Comparison of ENCODE assay signal across 21 cellular contexts in genomic region chr6:153038378-153038777, GRCh38. TPM values are rescaled to one million over a fixed set of nuclear protein-coding genes. Genes with fewer than 3 reads are reported as not detected.
A peak's percentile ranks its signal among the peaks of the same experiment; 100 is the strongest.
DNase-seq lines count a peak whose midpoint lies in the region; ATAC-seq, FAIRE-seq and TF ChIP-seq lines count a peak whose summit lies in the region.
"Had no signal": no experiment of that assay in that cellular context is flagged by ENCODE, and none has a peak within 500 bp of the region (broad histone marks: within the 10 kb centered on the region; RNA-seq: fewer than 3 reads in every experiment).

No MANE protein-coding gene starts in this region.

- POLR2A ChIA-PET in MCF 10A (lab: Yijun Ruan, JAX) (interaction anchor here (1.0 kb wide), 1 partner anchor 35 kb away, joined by 3 read pairs; no protein-coding TSS in a partner anchor), HEK293T (lab: Yijun Ruan, JAX) (no interaction called here)

- TF ChIP-seq CTCF in mammary epithelial cell (conservative IDR thresholded peaks at IDR 0.05 in 1 of 2, IDR thresholded peaks at IDR 0.05 in 1 of 2; ENCODE audit: extremely low read depth in 1 of 2, insufficient read depth in 1 of 2, low read depth in 1 of 2, low read length in 2 of 2), result no peak
- TF ChIP-seq CTCF in MCF 10A (IDR thresholded peaks at IDR 0.05; ENCODE audit: unreplicated experiment), result no peak
- no peak for TF ChIP-seq CTCF in astrocyte of the spinal cord (IDR thresholded peaks at IDR 0.05; ENCODE audit: low read depth, low read length)

- peaks cover 7% of the 10 kb centered on the region for H3K36me3 Mint-ChIP-seq in MCF 10A (ENCODE audit: insufficient read depth, unreplicated experiment)
- H3K36me3 Mint-ChIP-seq: activated naive CD8-positive, alpha-beta T cell treated with anti-CD3 and anti-CD28 coated beads for 36 hours; natural killer cell treated with Interleukin-12 subunit alpha and Interleukin-12 subunit beta and Interleukin-15 and Interleukin-18, amount 100 ng/mL, for 72 hours had no signal

- no TSS peak for BruUV-seq in mammary epithelial cell (replicated peaks; lab: Mats Ljungman, UMichigan)
- no TSS peak for BruUV-seq in MCF 10A (replicated peaks; lab: Mats Ljungman, UMichigan)

- H3K4me3 ChIP-seq in mammary epithelial cell (replicated peaks in 1 of 3; ENCODE audit: insufficient read depth in 1 of 3, low read depth in 2 of 3, low read length in 3 of 3) (no peak overlapping the region), astrocyte of the spinal cord (ENCODE audit: low read depth, low read length) (no peak overlapping the region), aorta (ENCODE audit: low read length in 2 of 2) (peak overlapping the region in 1 of 2 donors; percentile 5)
- H3K4me3 ChIP-seq: lower lobe of right lung, suprapubic skin had no signal

- H3K9ac ChIP-seq in mammary epithelial cell (ENCODE audit: insufficient read depth, low read length), result no peak overlapping the region

- intact Hi-C loops in mammary epithelial cell (cut with micrococcal nuclease), result no loop called here
- intact Hi-C loops in MCF 10A (cut with micrococcal nuclease), result no loop called here
- intact Hi-C loops in aorta (cut with DNase I), result loop anchor here (2.0 to 10.0 kb wide), 4 partner anchors 70 to 916 kb away; no protein-coding TSS in a partner anchor

- no peaks in the 10 kb centered on the region for H3K9me3 Mint-ChIP-seq in MCF 10A (ENCODE audit: unreplicated experiment)
- H3K9me3 Mint-ChIP-seq: activated naive CD8-positive, alpha-beta T cell treated with anti-CD3 and anti-CD28 coated beads for 36 hours; natural killer cell treated with Interleukin-12 subunit alpha and Interleukin-12 subunit beta and Interleukin-15 and Interleukin-18, amount 100 ng/mL, for 72 hours had no signal

- TF ChIP-seq POLR2A in GM12892 (IDR thresholded peaks at IDR 0.05; ENCODE audit: low read depth, low read length), result no peak

- H3K27ac ChIP-seq in mammary epithelial cell (ENCODE audit: insufficient read depth, low read depth, low read length) (no peak overlapping the region), aorta (ENCODE audit: low read depth in 1 of 2, low read length in 2 of 2) (peak overlapping the region; percentile 74 to 92)
- H3K27ac ChIP-seq: 22Rv1, epithelial cell of prostate, lower lobe of right lung, RWPE1, suprapubic skin had no signal

- CTCF ChIA-PET in mammary epithelial cell (lab: Charles Lee; ENCODE audit: low non-redundant PET), result no interaction called here
- CTCF ChIA-PET in MCF 10A (lab: Yijun Ruan, JAX), result interaction anchor here (0.6 to 2.3 kb wide), 3 partner anchors 66 to 625 kb away, joined by 3 to 9 read pairs (median 3); no protein-coding TSS in a partner anchor
- CTCF ChIA-PET in HEK293T (lab: Yijun Ruan, JAX), result no interaction called here

- in situ Hi-C loops in mammary epithelial cell (cut with MboI; ENCODE audit: low sequenced_read_pairs in 2 of 2), result loop anchor here in 1 of 2 donors (25.0 kb wide), 1 partner anchor 474 kb away; no protein-coding TSS in a partner anchor
- in situ Hi-C loops in astrocyte of the spinal cord (cut with HindIII; ENCODE audit: low sequenced_read_pairs), result no loop called here

- no peak overlapping the region for H3K4me3 Mint-ChIP-seq in MCF 10A (ENCODE audit: unreplicated experiment)
- H3K4me3 Mint-ChIP-seq: activated naive CD8-positive, alpha-beta T cell treated with anti-CD3 and anti-CD28 coated beads for 36 hours; natural killer cell treated with Interleukin-12 subunit alpha and Interleukin-12 subunit beta and Interleukin-15 and Interleukin-18, amount 100 ng/mL, for 72 hours had no signal

- no peak overlapping the region for H3K27ac Mint-ChIP-seq in MCF 10A (ENCODE audit: low read depth, unreplicated experiment)
- H3K27ac Mint-ChIP-seq: activated naive CD8-positive, alpha-beta T cell treated with anti-CD3 and anti-CD28 coated beads for 36 hours; natural killer cell treated with Interleukin-12 subunit alpha and Interleukin-12 subunit beta and Interleukin-15 and Interleukin-18, amount 100 ng/mL, for 72 hours had no signal

- H3K36me3 ChIP-seq in mammary epithelial cell (ENCODE audit: insufficient read depth, low read length) (no peaks in the 10 kb centered on the region), aorta (ENCODE audit: control insufficient read depth in 1 of 2, insufficient read depth in 2 of 2, low read length in 1 of 2) (no peaks in the 10 kb centered on the region)
- H3K36me3 ChIP-seq: lower lobe of right lung, suprapubic skin had no signal

- no peaks in the 10 kb centered on the region for H3K27me3 Mint-ChIP-seq in MCF 10A (ENCODE audit: insufficient read depth, unreplicated experiment)

- H3K9me3 ChIP-seq in mammary epithelial cell (replicated peaks; ENCODE audit: insufficient read depth, low read length) (no peaks in the 10 kb centered on the region), aorta (ENCODE audit: control insufficient read depth, low read length) (no peaks in the 10 kb centered on the region)
- H3K9me3 ChIP-seq: lower lobe of right lung, suprapubic skin had no signal

- no peaks in the 10 kb centered on the region for H3K79me2 ChIP-seq in mammary epithelial cell (ENCODE audit: insufficient read depth, low read length)

- WGBS in mammary epithelial cell (ENCODE audit: low coverage, missing lambda C conversion rate), result 85% methylated on average over 2 of the region's 2 CpGs
- WGBS in aorta, 2 donors, result 5 to 8% methylated on average over 2 of the region's 2 CpGs

- no peaks in the 10 kb centered on the region for H3K4me1 ChIP-seq in mammary epithelial cell (ENCODE audit: insufficient read depth, low read length)
- H3K4me1 ChIP-seq in aorta (ENCODE audit: control insufficient read depth in 1 of 2, insufficient read depth in 2 of 2, low read length in 2 of 2), result no peaks in the 10 kb centered on the region
- H3K4me1 ChIP-seq: lower lobe of right lung, suprapubic skin had no signal

- H2AFZ ChIP-seq in mammary epithelial cell (ENCODE audit: low read depth, low read length), result no peak overlapping the region

- no peaks in the 10 kb centered on the region for H4K20me1 ChIP-seq in mammary epithelial cell (ENCODE audit: insufficient read depth, low read length)

- no peak overlapping the region for H3K4me2 ChIP-seq in mammary epithelial cell (ENCODE audit: insufficient read depth, low read depth, low read length)

- peak; percentile 44 for DNase-seq in mammary epithelial cell
- DNase-seq in MCF 10A (ENCODE audit: unreplicated experiment), result no peak
- peak; percentile 56 for DNase-seq in astrocyte of the spinal cord (ENCODE audit: low read depth, low spot score)
- peak; percentile 8 for DNase-seq in hepatic stellate cell (ENCODE audit: low spot score)
- no peak for DNase-seq in aorta
- no peak for DNase-seq in HEK293T (ENCODE audit: extremely low spot score)
- DNase-seq in GM12892 (ENCODE audit: insufficient read length), result no peak
- DNase-seq in stimulated activated CD4-positive, alpha-beta T cell treated with anti-CD3 and anti-CD28 coated beads, Interleukin-4, amount 100 ng/mL, for 24 hours, result no peak
- DNase-seq: activated CD4-positive, alpha-beta T cell treated with anti-CD3 and anti-CD28 coated beads for 4 hours; activated naive CD8-positive, alpha-beta T cell treated with anti-CD3 and anti-CD28 coated beads for 36 hours; activated T-cell treated with anti-CD3 and anti-CD28 coated beads, Interleukin-2, amount 50 U/mL, for 1 hour; lower lobe of right lung; NCI-H748 treated with DMSO at 0.1 percent for 48 hours; T-helper 2 cell had no signal

- H3K4me1 Mint-ChIP-seq in MCF 10A (ENCODE audit: insufficient read depth, unreplicated experiment), result peaks cover 9% of the 10 kb centered on the region
- H3K4me1 Mint-ChIP-seq: activated naive CD8-positive, alpha-beta T cell treated with anti-CD3 and anti-CD28 coated beads for 36 hours had no signal

- ATAC-seq in aorta (ENCODE audit: low FRiP score), result peak; percentile 72
- ATAC-seq: lower lobe of right lung; natural killer cell treated with Interleukin-12 subunit alpha and Interleukin-12 subunit beta and Interleukin-15 and Interleukin-18, amount 100 ng/mL, for 72 hours had no signal

- FAIRE-seq in GM12892 (lab: Jason Lieb, UNC), result no peak
- FAIRE-seq: G401.6, HTR-8/SVneo had no signal

- H3K27me3 ChIP-seq in mammary epithelial cell (ENCODE audit: insufficient read depth, low read length), result no peaks in the 10 kb centered on the region
- H3K27me3 ChIP-seq in aorta (ENCODE audit: control insufficient read depth in 1 of 2, insufficient read depth in 2 of 2, low read length in 1 of 2), result no peaks in the 10 kb centered on the region
- H3K27me3 ChIP-seq: suprapubic skin had no signal

- dilution Hi-C loops in mammary epithelial cell (cut with HindIII; ENCODE audit: low sequenced_read_pairs), result no loop called here

TF ChIP-seq in HEK293T, 16 proteins besides CTCF, POLR2A, EP300 and RAD21:
- TF ChIP-seq ARNT (IDR thresholded peaks at IDR 0.05), result no peak
- no peak for TF ChIP-seq LEF1 (IDR thresholded peaks at IDR 0.05; ENCODE audit: borderline replicate concordance)

RNA-seq across cellular contexts. Expression of gene MTRF1L, which starts 35.9 kb away (rescaled TPM):
- total RNA-seq in mammary epithelial cell (10 to 100 TPM; 15.2 to 27.0 TPM), MCF 10A (2022) (25.5 and 30.9 TPM in 2 replicates), aorta (10 to 100 TPM; 16.0 to 23.6 TPM)
- polyA plus RNA-seq in mammary epithelial cell (11.9 TPM), aorta (10 to 100 TPM; 22.0 to 45.1 TPM)
- 8.2 TPM for polyA minus RNA-seq in mammary epithelial cell
- 12.9 TPM for polyA plus RNA-seq in GM12892 (2012; ENCODE audit: missing spikeins)

RNA-seq across cellular contexts. Expression of gene FBXO5, which starts 55.5 kb away (rescaled TPM):
- total RNA-seq in mammary epithelial cell (10 to 100 TPM in 1 of 2 donors, 1 to 10 TPM in 1; 2.2 to 18.9 TPM), MCF 10A (2022) (9.5 and 16.4 TPM in 2 replicates), aorta (1 to 10 TPM; 4.8 to 6.0 TPM)
- polyA plus RNA-seq in mammary epithelial cell (14.4 TPM), aorta (1 to 10 TPM; 2.5 to 3.1 TPM)
- polyA minus RNA-seq in mammary epithelial cell, result 8.9 TPM
- 31.1 TPM for polyA plus RNA-seq in GM12892 (2012; ENCODE audit: missing spikeins)

Comparison
In these comparisons a context has a peak if more than half of its experiments do, and no peak if none do; other contexts are left out.
1. DNase-seq: peak in mammary epithelial cell (single experiment), astrocyte of the spinal cord (single experiment) and hepatic stellate cell (single experiment); none in MCF 10A (single experiment), aorta (0 of 2), HEK293T (single experiment), GM12892 (single experiment) and stimulated activated CD4-positive, alpha-beta T cell treated with anti-CD3 and anti-CD28 coated beads, Interleukin-4, amount 100 ng/mL, for 24 hours (single experiment).
2. intact Hi-C loops: an anchor here in aorta (2.0 to 10.0 kb wide); none called in mammary epithelial cell and MCF 10A.